ENCODE assay signal across 8 cellular contexts in the genomic region with DNA sequence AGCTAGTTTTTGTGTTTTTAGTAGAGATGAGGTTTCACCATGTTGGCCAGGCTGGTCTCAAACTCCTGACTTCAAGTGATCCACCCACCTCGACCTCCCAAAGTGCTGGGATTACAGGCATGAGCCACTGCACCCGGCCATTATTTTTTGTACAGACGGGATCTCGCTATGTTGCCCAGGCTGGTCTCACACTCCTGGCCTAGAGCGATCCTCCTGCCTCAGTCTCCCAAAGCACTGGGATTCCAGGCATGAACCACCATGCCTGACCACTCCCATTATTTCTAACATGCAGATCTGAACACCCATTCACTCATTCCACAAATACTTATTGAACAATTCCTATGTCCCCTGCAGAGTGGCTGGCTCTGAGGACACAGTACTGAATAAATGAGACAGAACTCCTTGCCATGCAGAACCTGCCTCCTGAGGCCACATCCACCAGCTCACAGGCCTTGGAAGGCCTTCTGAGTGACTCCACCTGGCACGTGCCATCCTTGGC. TPM values are rescaled to one million over a fixed set of nuclear protein-coding genes. Genes with fewer than 3 reads are reported as not detected.
DNase-seq lines count a peak whose midpoint lies in the region; ATAC-seq and TF ChIP-seq lines count a peak whose summit lies in the region.
"Not testable (repeated sequence)": the region's sequence is repeated elsewhere in the genome, so short reads cannot be mapped to it uniquely, and the experiment has no call there.

No MANE protein-coding gene starts in this region.

- not testable (repeated sequence) for ATAC-seq in HCT116; gastroesophageal sphincter; upper lobe of left lung (ENCODE audit: low FRiP score in 2 of 2)

- TF ChIP-seq CTCF in HCT116 (IDR thresholded peaks at IDR 0.05 in 2 of 3, conservative IDR thresholded peaks at IDR 0.05 in 1 of 3; ENCODE audit: borderline replicate concordance in 1 of 3, insufficient read depth in 1 of 3, low read depth in 2 of 3, low read length in 2 of 3); choroid plexus epithelial cell (conservative IDR thresholded peaks at IDR 0.05; ENCODE audit: low read depth, low read length); gastroesophageal sphincter (IDR thresholded peaks at IDR 0.05); upper lobe of left lung (IDR thresholded peaks at IDR 0.05): not testable (repeated sequence)

- intact Hi-C loops in HCT116 (cut with micrococcal nuclease): loop anchor here (1.0 kb wide), 2 partner anchors 12 to 23 kb away; no protein-coding TSS in a partner anchor

- not testable (repeated sequence) for H3K36me3 ChIP-seq in HCT116 (ENCODE audit: control insufficient read depth in 1 of 2, insufficient read depth in 2 of 2, low read length in 2 of 2); SJSA1; gastroesophageal sphincter; muscle layer of duodenum (ENCODE audit: control insufficient read depth in 1 of 2, insufficient read depth in 2 of 2, low read length in 2 of 2); upper lobe of left lung

- not testable (repeated sequence) for DNase-seq in HCT116 (ENCODE audit: low read depth, low spot score); SJSA1 (ENCODE audit: low read depth in 1 of 2, low spot score in 2 of 2); activated naive CD8-positive, alpha-beta T cell treated with anti-CD3 and anti-CD28 coated beads for 36 hours; upper lobe of left lung
- DNase-seq in choroid plexus epithelial cell (ENCODE audit: low read depth): peak; percentile 30

- not testable (repeated sequence) for TF ChIP-seq POLR2A in HCT116 (IDR thresholded peaks at IDR 0.05; ENCODE audit: borderline replicate concordance, extremely low read depth, insufficient read depth, insufficient read length); gastroesophageal sphincter (IDR thresholded peaks at IDR 0.05); upper lobe of left lung (IDR thresholded peaks at IDR 0.05)

- H3K4me1 Mint-ChIP-seq in activated naive CD8-positive, alpha-beta T cell treated with anti-CD3 and anti-CD28 coated beads for 36 hours: peaks cover 11% of the 10 kb centered on the region

- not testable (repeated sequence) for TF ChIP-seq RAD21 in HCT116 (IDR thresholded peaks at IDR 0.05; ENCODE audit: low read depth)

- H3K27me3 Mint-ChIP-seq in activated naive CD8-positive, alpha-beta T cell treated with anti-CD3 and anti-CD28 coated beads for 36 hours: not testable (repeated sequence)

- H3K27me3 ChIP-seq in HCT116 (ENCODE audit: insufficient read depth, low read length); SJSA1 (replicated peaks); gastroesophageal sphincter; muscle layer of duodenum (ENCODE audit: low read depth, low read length); upper lobe of left lung: not testable (repeated sequence)

- peak overlapping the region; percentile 74 for H3K27ac Mint-ChIP-seq in activated naive CD8-positive, alpha-beta T cell treated with anti-CD3 and anti-CD28 coated beads for 36 hours

- H3K36me3 Mint-ChIP-seq in activated naive CD8-positive, alpha-beta T cell treated with anti-CD3 and anti-CD28 coated beads for 36 hours: not testable (repeated sequence)

- BruUV-seq in HCT116 (replicated peaks; lab: Mats Ljungman, UMichigan): not testable (repeated sequence)

- RAD21 ChIA-PET in HCT116 (lab: Charles Lee; ENCODE audit: low non-redundant PET in 1 of 2, low total read pairs in 2 of 2, uncharacterized antibody in 2 of 2, unreplicated experiment in 2 of 2): interaction anchor here (0.6 to 2.2 kb wide), 7 partner anchors 8 to 121 kb away, joined by 3 to 16 read pairs (median 3); no protein-coding TSS in a partner anchor

- H3K4me3 ChIP-seq in HCT116 (replicated peaks in 1 of 2; ENCODE audit: low read depth in 1 of 2, low read length in 2 of 2): peak overlapping the region in 1 of 2 experiments; percentile 45; a peak in 2 of 4 replicates
- not testable (repeated sequence) for H3K4me3 ChIP-seq in SJSA1; choroid plexus epithelial cell (ENCODE audit: low read depth, low read length); gastroesophageal sphincter; muscle layer of duodenum (ENCODE audit: low read depth in 1 of 2, low read length in 2 of 2); skin epidermis; upper lobe of left lung

- POLR2A ChIA-PET in HCT116 (lab: Charles Lee): interaction anchor here (0.6 to 2.4 kb wide), 7 partner anchors 9 to 80 kb away, joined by 4 to 21 read pairs (median 6); a partner anchor contains a TSS

- not testable (repeated sequence) for TF ChIP-seq EP300 in gastroesophageal sphincter (IDR thresholded peaks at IDR 0.05); upper lobe of left lung (IDR thresholded peaks at IDR 0.05)

- not testable (repeated sequence) for H3K79me2 ChIP-seq in HCT116 (ENCODE audit: insufficient read depth, low read length)

- H3K4me3 Mint-ChIP-seq in activated naive CD8-positive, alpha-beta T cell treated with anti-CD3 and anti-CD28 coated beads for 36 hours: peak overlapping the region; percentile 22

- 20 to 91% methylated on average over 1 to 5 of the region's 6 CpGs for WGBS in gastroesophageal sphincter (ENCODE audit: low coverage in 1 of 2), 2 donors
- WGBS in upper lobe of left lung, 2 donors: 92 to 95% methylated on average over 6 of the region's 6 CpGs

- not testable (repeated sequence) for H3K9me3 ChIP-seq in HCT116 (ENCODE audit: control insufficient read depth in 1 of 2, insufficient read depth in 1 of 2, low read depth in 1 of 2, low read length in 2 of 2); SJSA1 (replicated peaks); gastroesophageal sphincter; muscle layer of duodenum (ENCODE audit: control insufficient read depth in 1 of 2, low read length in 2 of 2); upper lobe of left lung

- H3K9me2 ChIP-seq in HCT116 (ENCODE audit: insufficient read depth): not testable (repeated sequence)

- H3K4me1 ChIP-seq in HCT116 (ENCODE audit: control insufficient read depth in 1 of 2, insufficient read depth in 2 of 2, low read length in 2 of 2) (peaks cover 63 to 76% of the 10 kb centered on the region in 2 experiments), SJSA1 (replicated peaks) (peaks cover 51% of the 10 kb centered on the region), gastroesophageal sphincter (peaks cover 6 to 50% (median 37%) of the 10 kb centered on the region in 3 donors), muscle layer of duodenum (ENCODE audit: control insufficient read depth in 1 of 2, insufficient read depth in 2 of 2, low read length in 2 of 2) (peaks cover 0 to 36% of the 10 kb centered on the region in 2 donors), upper lobe of left lung (peaks cover 29 to 44% (median 40%) of the 10 kb centered on the region in 4 donors)

- CTCF ChIA-PET in HCT116 (lab: Charles Lee): interaction anchor here (0.6 to 2.7 kb wide), 15 partner anchors 8 to 123 kb away, joined by 3 to 64 read pairs (median 3); no protein-coding TSS in a partner anchor

- not testable (repeated sequence) for H2AFZ ChIP-seq in HCT116 (ENCODE audit: low read depth, low read length, poor library complexity, severe bottlenecking)

- not testable (repeated sequence) for H4K20me1 ChIP-seq in HCT116 (ENCODE audit: insufficient read depth)

- peak overlapping the region; percentile 78 for H3K4me2 ChIP-seq in HCT116 (ENCODE audit: low read length)

- H3K9ac ChIP-seq in HCT116 (ENCODE audit: low read length): peak overlapping the region; percentile 62

- H3K9me3 Mint-ChIP-seq in activated naive CD8-positive, alpha-beta T cell treated with anti-CD3 and anti-CD28 coated beads for 36 hours: not testable (repeated sequence)

- H3K27ac ChIP-seq in HCT116 (ENCODE audit: low read depth, low read length) (peak overlapping the region; percentile 99), SJSA1 (peak overlapping the region; percentile 77), gastroesophageal sphincter (peak overlapping the region in 3 of 4 donors; percentile 97 to 98 (median 97)), muscle layer of duodenum (ENCODE audit: low read length) (peak overlapping the region; percentile 21), skin epidermis (peak overlapping the region in 19 of 21 experiments; percentile 30 to 95 (median 84)), upper lobe of left lung (peak overlapping the region in 3 of 4 donors; percentile 91 to 93 (median 92))

RNA-seq across cellular contexts. Expression of a gene that starts 11.6 kb away (rescaled TPM):
- total RNA-seq in HCT116 (2021; ENCODE audit: unreplicated experiment) (524 TPM), gastroesophageal sphincter (1,000 to 10,000 TPM in 2 of 4 donors, 100 to 1,000 TPM in 2; 880 to 2,548 (median 1,000) TPM), upper lobe of left lung (100 to 1,000 TPM; 164 to 703 (median 300) TPM)
- polyA plus RNA-seq in HCT116 (2012): 568 and 601 TPM in 2 replicates
- 119 and 221 TPM in 2 replicates for total RNA-seq in SJSA1 (2014; rRNA removed; shearing (Covaris generic))
- 100 to 1,000 TPM in 1 of 2 experiments, 10 to 100 TPM in 1; 96.7 to 102 TPM for total RNA-seq in activated naive CD8-positive, alpha-beta T cell treated with anti-CD3 and anti-CD28 coated beads for 36 hours

Comparison
In these comparisons a context has a peak if more than half of its experiments do, and no peak if none do; other contexts are left out.
1. H3K27ac ChIP-seq: peak in every context shown above with its lines; median percentile 99 in HCT116; 97 in gastroesophageal sphincter; 92 in upper lobe of left lung; 84 in skin epidermis; 77 in SJSA1; 21 in muscle layer of duodenum.